ENCODE assay signal across 12 cellular contexts in the genomic region with DNA sequence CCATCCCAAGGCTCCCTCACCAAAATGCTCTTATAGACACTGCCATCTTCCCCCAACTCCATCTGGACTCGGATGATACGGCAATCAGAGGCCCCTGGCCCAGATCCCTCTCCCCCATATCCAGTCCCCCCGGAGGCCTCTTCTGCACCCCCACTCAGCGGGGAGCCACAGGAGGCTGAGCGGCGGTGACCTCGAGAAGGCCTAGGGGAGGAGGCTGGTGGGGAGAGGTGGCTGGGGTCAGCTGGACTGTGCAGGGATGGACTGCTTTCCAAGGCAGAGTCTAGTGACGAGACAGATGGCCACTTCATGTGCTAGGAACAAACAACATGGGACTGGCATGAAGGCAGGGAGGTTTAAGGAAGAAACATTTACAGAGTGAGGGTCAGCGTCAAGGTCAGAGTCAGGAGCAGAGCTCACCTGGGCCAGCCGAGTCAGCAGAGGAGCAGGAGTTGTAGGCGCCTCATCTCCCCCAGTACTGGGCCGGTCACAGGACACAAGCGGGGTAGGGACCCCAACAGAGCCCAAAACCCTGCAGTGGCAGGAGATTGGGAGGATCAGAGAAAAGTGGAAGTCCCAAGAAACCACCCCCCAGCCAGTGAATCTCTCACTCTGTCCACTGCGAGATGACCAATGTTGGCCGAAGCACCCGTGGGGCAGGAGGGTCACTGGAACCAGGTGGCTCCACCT.
"Had no signal": no experiment of that assay in that cellular context is flagged by ENCODE, and none has a peak within 500 bp of the region (broad histone marks: within the 10 kb centered on the region; RNA-seq: fewer than 3 reads in every experiment).

No MANE protein-coding gene starts in this region.

- H3K27me3 ChIP-seq: sigmoid colon, spleen, upper lobe of left lung had no signal

- H3K27me3 Mint-ChIP-seq: natural killer cell treated with Interleukin-12 subunit alpha and Interleukin-12 subunit beta and Interleukin-15 and Interleukin-18, amount 100 ng/mL, for 72 hours; stimulated activated naive CD8-positive, alpha-beta T cell treated with anti-CD3 and anti-CD28 coated beads, Interleukin-15, amount 100 ng/mL, for 72 hours had no signal

- H3K4me3 Mint-ChIP-seq: activated CD4-positive, alpha-beta T cell treated with anti-CD3 and anti-CD28 coated beads, Interleukin-2, amount 10 ng/mL, durations not matched to agents 24 days and 14 days; natural killer cell treated with Interleukin-12 subunit alpha and Interleukin-12 subunit beta and Interleukin-15 and Interleukin-18, amount 100 ng/mL, for 72 hours; stimulated activated naive CD8-positive, alpha-beta T cell treated with anti-CD3 and anti-CD28 coated beads, Interleukin-15, amount 100 ng/mL, for 72 hours had no signal

- H3K27ac Mint-ChIP-seq: activated CD4-positive, alpha-beta T cell treated with anti-CD3 and anti-CD28 coated beads, Interleukin-2, amount 10 ng/mL, durations not matched to agents 24 days and 14 days had no signal

- H3K9me3 Mint-ChIP-seq: activated CD4-positive, alpha-beta T cell treated with anti-CD3 and anti-CD28 coated beads, Interleukin-2, amount 10 ng/mL, durations not matched to agents 24 days and 14 days; natural killer cell treated with Interleukin-12 subunit alpha and Interleukin-12 subunit beta and Interleukin-15 and Interleukin-18, amount 100 ng/mL, for 72 hours; stimulated activated naive CD8-positive, alpha-beta T cell treated with anti-CD3 and anti-CD28 coated beads, Interleukin-15, amount 100 ng/mL, for 72 hours had no signal

- H3K27ac ChIP-seq: sigmoid colon, upper lobe of left lung had no signal

- H3K4me3 ChIP-seq: sigmoid colon, spleen, upper lobe of left lung had no signal

- ATAC-seq: natural killer cell treated with Interleukin-12 subunit alpha and Interleukin-12 subunit beta and Interleukin-15 and Interleukin-18, amount 100 ng/mL, for 72 hours; stimulated activated naive CD8-positive, alpha-beta T cell treated with anti-CD3 and anti-CD28 coated beads, Interleukin-15, amount 100 ng/mL, for 72 hours had no signal

- H3K9me3 ChIP-seq: sigmoid colon, spleen, upper lobe of left lung had no signal

- DNase-seq: activated CD4-positive, alpha-beta T cell treated with anti-CD3 and anti-CD28 coated beads, Interleukin-2, amount 10 ng/mL, durations not matched to agents 24 days and 14 days; activated CD4-positive, CD25-positive, alpha-beta regulatory T cell; activated effector memory CD4-positive, alpha-beta T cell treated with anti-CD3 and anti-CD28 coated beads, Interleukin-2, amount 50 U/mL, for 16 hours; effector CD8-positive, alpha-beta T cell; foreskin fibroblast; head of caudate nucleus; mesendoderm; sigmoid colon; spleen; stimulated activated naive CD8-positive, alpha-beta T cell treated with anti-CD3 and anti-CD28 coated beads, Interleukin-15, amount 100 ng/mL, for 72 hours; upper lobe of left lung had no signal
